In the genomic region with DNA sequence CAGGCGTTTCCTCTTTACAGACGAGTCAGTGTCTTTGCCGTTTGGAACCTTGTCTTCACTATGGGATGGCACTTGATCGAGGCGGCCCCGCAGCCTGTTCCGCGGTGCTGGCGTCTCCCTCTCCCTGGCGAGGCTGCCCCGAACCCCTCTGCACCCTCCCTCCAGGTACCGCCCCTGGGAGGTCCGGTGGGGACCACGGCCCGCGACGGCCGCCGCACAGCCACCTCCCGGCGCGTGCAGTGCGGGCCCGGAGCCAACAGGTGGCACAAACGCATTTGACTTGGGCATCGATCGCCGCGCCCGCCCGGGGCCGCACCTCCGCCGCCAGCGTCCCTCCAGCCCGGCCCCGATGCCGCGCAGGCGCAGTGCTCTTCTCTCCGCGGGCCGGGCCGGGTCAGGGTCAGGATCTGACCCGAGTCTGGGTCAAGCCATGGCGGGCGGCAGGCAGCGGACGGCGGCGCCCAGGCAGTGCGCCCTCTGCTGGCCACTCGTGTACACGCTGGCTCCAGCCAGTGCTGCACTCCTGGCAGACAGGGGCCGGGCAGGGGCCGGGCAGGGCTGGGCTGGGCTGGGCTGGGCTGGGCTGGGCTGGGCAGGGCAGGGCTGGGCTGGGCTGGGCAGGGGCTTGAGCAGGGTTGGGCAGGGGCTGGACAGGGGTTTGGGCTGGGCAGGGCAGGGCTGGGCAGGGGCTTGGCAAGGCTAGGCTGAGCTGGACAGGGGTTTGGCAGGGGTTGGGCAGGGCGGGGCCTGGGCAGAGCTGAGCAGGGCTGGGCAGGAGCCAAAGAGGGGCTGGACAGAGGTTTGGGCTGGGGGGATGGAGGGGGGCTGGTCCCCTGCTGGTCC, we compare ENCODE assay signal across 8 cellular contexts.
DNase-seq lines count a peak whose midpoint lies in the region; ATAC-seq and TF ChIP-seq lines count a peak whose summit lies in the region.

No MANE protein-coding gene starts in this region.

- no peaks in the 10 kb centered on the region for H3K36me3 ChIP-seq in SU-DHL-6 (ENCODE audit: low read length)
- no peaks in the 10 kb centered on the region for H3K36me3 ChIP-seq in right atrium auricular region

- intact Hi-C loops in sciatic nerve (cut with DNase I), result no loop called here

- H3K4me2 ChIP-seq in SU-DHL-6 (ENCODE audit: low read depth, low read length, poor library complexity, severe bottlenecking), result peak overlapping the region; percentile 53

- no peaks in the 10 kb centered on the region for H3K36me3 Mint-ChIP-seq in IgD-negative memory B cell
- no peaks in the 10 kb centered on the region for H3K36me3 Mint-ChIP-seq in activated naive CD8-positive, alpha-beta T cell treated with anti-CD3 and anti-CD28 coated beads, Interleukin-2, amount 50 U/mL, for 24 hours (ENCODE audit: low read depth)

- H3K27ac Mint-ChIP-seq in IgD-negative memory B cell, result no peak overlapping the region
- no peak overlapping the region for H3K27ac Mint-ChIP-seq in activated naive CD8-positive, alpha-beta T cell treated with anti-CD3 and anti-CD28 coated beads, Interleukin-2, amount 50 U/mL, for 24 hours

- H3K27me3 ChIP-seq in SU-DHL-6 (ENCODE audit: low read length) (no peaks in the 10 kb centered on the region), right atrium auricular region (no peaks in the 10 kb centered on the region)

- TF ChIP-seq CTCF in SU-DHL-6 (IDR thresholded peaks at IDR 0.05; ENCODE audit: insufficient read depth, low read length, poor library complexity, severe bottlenecking) (peak; percentile 96), right atrium auricular region (IDR thresholded peaks at IDR 0.05) (peak; percentile 92 to 95)

- H4K20me1 ChIP-seq in SU-DHL-6 (ENCODE audit: low read depth, low read length), result no peaks in the 10 kb centered on the region

- H3K9me3 Mint-ChIP-seq in IgD-negative memory B cell, result peaks cover 0 to 4% (median 0%) of the 10 kb centered on the region in 3 donors
- H3K9me3 Mint-ChIP-seq in activated naive CD8-positive, alpha-beta T cell treated with anti-CD3 and anti-CD28 coated beads, Interleukin-2, amount 50 U/mL, for 24 hours, result no peaks in the 10 kb centered on the region

- H3K9ac ChIP-seq in SU-DHL-6 (ENCODE audit: low read length), result peak overlapping the region; percentile 43

- DNase-seq in Daoy (ENCODE audit: low read depth), result peak; percentile 73
- peak; percentile 70 for DNase-seq in activated naive CD8-positive, alpha-beta T cell treated with anti-CD3 and anti-CD28 coated beads, Interleukin-2, amount 50 U/mL, for 24 hours
- no peak for DNase-seq in right atrium auricular region (ENCODE audit: low spot score)
- DNase-seq in sciatic nerve (ENCODE audit: low spot score), result peak; percentile 78
- no peak for DNase-seq in cerebellar nuclear complex (lab: John Stamatoyannopoulos, UW)

- H3K4me1 ChIP-seq in right atrium auricular region, result peaks cover 0 to 9% of the 10 kb centered on the region in 2 donors

- H3K4me3 Mint-ChIP-seq in IgD-negative memory B cell, result peak overlapping the region in 3 of 4 donors; percentile 62 to 85 (median 73)
- peak overlapping the region; percentile 43 for H3K4me3 Mint-ChIP-seq in activated naive CD8-positive, alpha-beta T cell treated with anti-CD3 and anti-CD28 coated beads, Interleukin-2, amount 50 U/mL, for 24 hours

- H3K9me3 ChIP-seq in SU-DHL-6 (ENCODE audit: insufficient read depth, low read length), result no peaks in the 10 kb centered on the region
- H3K9me3 ChIP-seq in right atrium auricular region, result no peaks in the 10 kb centered on the region

- peaks cover 8% of the 10 kb centered on the region for H3K27me3 Mint-ChIP-seq in IgD-negative memory B cell
- H3K27me3 Mint-ChIP-seq in activated naive CD8-positive, alpha-beta T cell treated with anti-CD3 and anti-CD28 coated beads, Interleukin-2, amount 50 U/mL, for 24 hours, result peaks cover 25% of the 10 kb centered on the region

- no peaks in the 10 kb centered on the region for H3K79me2 ChIP-seq in SU-DHL-6 (ENCODE audit: insufficient read depth, low read length)

- ATAC-seq in GM21529 (IDR thresholded peaks at IDR 0.05; ENCODE audit: unreplicated experiment) (peak; percentile 94), sciatic nerve (peak; percentile 90)
- ATAC-seq in activated naive CD8-positive, alpha-beta T cell treated with anti-CD3 and anti-CD28 coated beads, Interleukin-2, amount 50 U/mL, for 24 hours, result peak; percentile 93

- peak overlapping the region; percentile 47 for H3K4me3 ChIP-seq in SU-DHL-6 (ENCODE audit: insufficient read depth, low read length, poor library complexity, severe bottlenecking)
- H3K4me3 ChIP-seq in right atrium auricular region, result peak overlapping the region; percentile 39 to 59

- H3F3A ChIP-seq in SU-DHL-6 (ENCODE audit: insufficient read depth), result no peaks in the 10 kb centered on the region

- no peaks in the 10 kb centered on the region for H3K9me2 ChIP-seq in SU-DHL-6 (replicated peaks; ENCODE audit: insufficient read depth, low read length)

- peak overlapping the region; percentile 17 for H2AFZ ChIP-seq in SU-DHL-6 (ENCODE audit: low read depth, low read length, severe bottlenecking)

- H3K4me1 Mint-ChIP-seq in IgD-negative memory B cell, result peaks cover 0 to 2% (median 0%) of the 10 kb centered on the region in 3 donors
- H3K4me1 Mint-ChIP-seq in activated naive CD8-positive, alpha-beta T cell treated with anti-CD3 and anti-CD28 coated beads, Interleukin-2, amount 50 U/mL, for 24 hours, result no peaks in the 10 kb centered on the region

- no peak overlapping the region for H3K27ac ChIP-seq in SU-DHL-6 (ENCODE audit: low read depth, low read length)
- peak overlapping the region in 1 of 2 donors; percentile 26 for H3K27ac ChIP-seq in right atrium auricular region

Comparison
In these comparisons a context has a peak if more than half of its experiments do, and no peak if none do; other contexts are left out.
1. DNase-seq: peak in Daoy (single experiment), activated naive CD8-positive, alpha-beta T cell treated with anti-CD3 and anti-CD28 coated beads, Interleukin-2, amount 50 U/mL, for 24 hours (single experiment) and sciatic nerve (single experiment); none in right atrium auricular region (single experiment) and cerebellar nuclear complex (0 of 2).
2. Peak in every context shown above with its lines, with median percentiles within 50 percentile points of each other: ATAC-seq.